Comparison of ENCODE assay signal across 2 cellular contexts in the genomic region with DNA sequence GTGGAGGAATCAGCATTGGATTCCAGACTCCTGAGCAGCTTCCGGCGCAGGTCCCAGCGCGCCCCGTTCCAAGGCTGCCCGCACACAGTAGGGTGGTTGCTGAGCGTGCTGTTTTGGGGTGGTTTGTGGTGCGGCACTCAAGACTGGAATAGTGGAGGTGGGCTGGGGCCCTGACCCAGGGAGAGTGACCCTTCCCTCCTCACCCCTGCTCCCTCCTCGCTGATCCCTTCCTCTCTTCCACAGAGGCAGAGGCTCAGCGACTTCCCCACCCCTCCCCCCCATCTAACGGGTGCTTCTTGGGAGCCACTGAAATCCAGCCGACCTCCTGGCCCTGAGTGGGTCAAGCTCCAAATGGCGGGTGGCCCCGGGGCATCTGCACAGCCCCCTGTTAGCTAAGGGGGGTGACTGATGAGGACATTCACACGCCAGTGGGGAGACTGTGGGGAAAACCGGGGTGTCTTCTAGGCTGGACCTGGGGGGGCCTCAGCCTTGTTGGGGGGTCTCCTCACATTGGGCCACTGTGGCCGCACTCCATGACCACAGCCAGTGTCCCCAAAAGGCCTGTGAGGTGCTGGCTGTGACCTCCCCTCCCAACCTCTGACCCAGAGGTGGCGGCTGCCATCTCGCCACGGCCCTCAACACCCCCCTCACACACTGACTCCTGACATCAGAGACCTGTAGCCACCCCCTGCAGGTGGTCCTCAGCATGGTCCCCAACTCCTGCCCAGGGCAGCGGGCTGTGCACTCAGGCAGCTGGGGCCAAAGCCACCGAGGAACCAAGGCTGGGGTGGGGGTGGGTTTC.
TF ChIP-seq lines count a peak whose summit lies in the region.

No MANE protein-coding gene starts in this region.

TF ChIP-seq in HEK293, 187 proteins besides CTCF, POLR2A, EP300 and RAD21:
- peak; percentile 64 for TF ChIP-seq ZIC2 (tag by site-specific recombination; IDR thresholded peaks at IDR 0.05)
- TF ChIP-seq, protein P1, sequence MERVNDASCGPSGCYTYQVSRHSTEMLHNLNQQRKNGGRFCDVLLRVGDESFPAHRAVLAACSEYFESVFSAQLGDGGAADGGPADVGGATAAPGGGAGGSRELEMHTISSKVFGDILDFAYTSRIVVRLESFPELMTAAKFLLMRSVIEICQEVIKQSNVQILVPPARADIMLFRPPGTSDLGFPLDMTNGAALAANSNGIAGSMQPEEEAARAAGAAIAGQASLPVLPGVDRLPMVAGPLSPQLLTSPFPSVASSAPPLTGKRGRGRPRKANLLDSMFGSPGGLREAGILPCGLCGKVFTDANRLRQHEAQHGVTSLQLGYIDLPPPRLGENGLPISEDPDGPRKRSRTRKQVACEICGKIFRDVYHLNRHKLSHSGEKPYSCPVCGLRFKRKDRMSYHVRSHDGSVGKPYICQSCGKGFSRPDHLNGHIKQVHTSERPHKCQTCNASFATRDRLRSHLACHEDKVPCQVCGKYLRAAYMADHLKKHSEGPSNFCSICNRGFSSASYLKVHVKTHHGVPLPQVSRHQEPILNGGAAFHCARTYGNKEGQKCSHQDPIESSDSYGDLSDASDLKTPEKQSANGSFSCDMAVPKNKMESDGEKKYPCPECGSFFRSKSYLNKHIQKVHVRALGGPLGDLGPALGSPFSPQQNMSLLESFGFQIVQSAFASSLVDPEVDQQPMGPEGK (tag by site-specific recombination; IDR thresholded peaks at IDR 0.05), result 0 out of 2 replicates have a peak, but pooled peaks have one; percentile 18
- TF ChIP-seq ZBTB10 (tag by site-specific recombination; IDR thresholded peaks at IDR 0.05), result peak; percentile 68
- TF ChIP-seq GLIS1 (tag by site-specific recombination; IDR thresholded peaks at IDR 0.05), result 0 out of 2 replicates have a peak, but pooled peaks have one; percentile 22
- no peak for TF ChIP-seq ZNF10 (tag by site-specific recombination; IDR thresholded peaks at IDR 0.05)
- TF ChIP-seq ZNF645 (tag by site-specific recombination; IDR thresholded peaks at IDR 0.05), result no peak
- peak; percentile 66; the same call in 1 of the 2 replicates for TF ChIP-seq GLIS2 (tag by site-specific recombination; IDR thresholded peaks at IDR 0.05)
- no peak for TF ChIP-seq KLF16 (tag by site-specific recombination; IDR thresholded peaks at IDR 0.05)
- TF ChIP-seq ZBTB20 (tag by site-specific recombination; IDR thresholded peaks at IDR 0.05), result peak; percentile 66; the same call in 1 of the 2 replicates
- peak; percentile 95 for TF ChIP-seq ZNF600 (tag by site-specific recombination; IDR thresholded peaks at IDR 0.05)

TF ChIP-seq in H1, 55 proteins besides CTCF, POLR2A, EP300 and RAD21:
- TF ChIP-seq SIX5 (IDR thresholded peaks at IDR 0.05; ENCODE audit: low read depth, low read length) (no peak), FOSL1 (IDR thresholded peaks at IDR 0.05; ENCODE audit: insufficient read depth, low read depth, low read length) (no peak), YY1 (IDR thresholded peaks at IDR 0.05; ENCODE audit: low read depth, low read length) (no peak), TAF7 (optimal IDR thresholded peaks at IDR 0.05; ENCODE audit: borderline replicate concordance, low read depth, low read length) (no peak), KDM1A (IDR thresholded peaks at IDR 0.05; ENCODE audit: borderline replicate concordance, low read length) (no peak), SP2 (IDR thresholded peaks at IDR 0.05; ENCODE audit: low read length) (no peak), CBX8 (IDR thresholded peaks at IDR 0.05; ENCODE audit: borderline replicate concordance, low read depth, low read length) (no peak), POLR2AphosphoS5 (IDR thresholded peaks at IDR 0.05; ENCODE audit: low read depth, low read length) (no peak), SP1 (IDR thresholded peaks at IDR 0.05; ENCODE audit: low read depth, low read length) (no peak), GABPA (IDR thresholded peaks at IDR 0.05; ENCODE audit: borderline replicate concordance, insufficient read depth, low read length) (no peak), CHD2 (IDR thresholded peaks at IDR 0.05; ENCODE audit: low read length) (no peak)
